In the genomic region with DNA sequence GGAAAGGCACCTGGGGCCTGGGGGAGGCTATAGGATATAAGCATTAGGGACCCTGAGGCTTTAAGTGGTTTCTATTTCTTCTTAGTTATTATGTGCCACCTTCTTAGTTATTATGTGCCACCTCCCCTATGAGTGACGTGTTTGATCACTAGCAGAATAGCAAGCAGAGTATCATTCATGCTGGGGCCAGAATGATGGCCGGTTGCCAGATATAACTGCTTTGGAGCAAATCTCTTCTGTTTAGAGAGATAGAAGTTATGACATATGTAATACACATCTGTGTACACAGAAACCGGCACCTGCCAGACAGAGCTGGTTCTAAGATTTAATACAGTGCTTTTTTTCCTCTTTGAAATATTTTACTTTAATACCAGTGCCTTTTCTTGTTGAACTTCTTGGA, we compare ENCODE assay signal across 23 cellular contexts. TPM values are rescaled to one million over a fixed set of nuclear protein-coding genes. Genes with fewer than 3 reads are reported as not detected.
DNase-seq lines count a peak whose midpoint lies in the region; ATAC-seq lines count a peak whose summit lies in the region.
"Had no signal": no experiment of that assay in that cellular context is flagged by ENCODE, and none has a peak within 500 bp of the region (broad histone marks: within the 10 kb centered on the region; RNA-seq: fewer than 3 reads in every experiment).

No MANE protein-coding gene starts in this region.

- DNase-seq in NCI-H1417 (lab: John Stamatoyannopoulos, UW), result peak in 2 of 3 experiments; percentile 25 to 73
- DNase-seq in NCI-H1417 treated with DMSO at 0.1 percent for 48 hours (lab: John Stamatoyannopoulos, UW), result no peak
- DNase-seq in NCI-H2171 treated with DMSO at 0.1 percent for 48 hours (lab: John Stamatoyannopoulos, UW), result peak; percentile 81
- DNase-seq in smooth muscle cell of the brain vasculature (ENCODE audit: low read depth, low spot score), result peak; percentile 1
- no peak for DNase-seq in activated gamma-delta T cell treated with Interleukin-2 at 50 U/mL for 16 hours
- DNase-seq in central memory CD4-positive, alpha-beta T cell, result no peak
- no peak for DNase-seq in GM03348 (ENCODE audit: low spot score)
- DNase-seq: activated CD4-positive, alpha-beta T cell treated with anti-CD3 and anti-CD28 coated beads, Interleukin-2, amount 10 ng/mL, durations not matched to agents 24 days and 14 days; activated CD8-positive, alpha-beta memory T cell treated with anti-CD3 and anti-CD28 coated beads, Interleukin-2, amount 10 ng/mL, durations not matched to agents 7 days and 5 days; BE2C; Caco-2; erythroblast; GOT3; hypothalamus; NCI-H1436 treated with DMSO at 0.1 percent for 48 hours; NCI-H226; occipital lobe; retina; stimulated activated CD4-positive, alpha-beta T cell treated with anti-CD3 and anti-CD28 coated beads, Interleukin-4, amount 100 ng/mL, for 24 hours; T-helper 2 cell; tibial artery had no signal

- peak; percentile 54 for ATAC-seq in esophagus mucosa
- ATAC-seq: activated CD8-positive, alpha-beta memory T cell treated with anti-CD3 and anti-CD28 coated beads, Interleukin-2, amount 10 ng/mL, durations not matched to agents 7 days and 5 days had no signal

RNA-seq across cellular contexts. Expression of a gene that starts 29.4 kb away (rescaled TPM):
- 8.6 TPM for total RNA-seq in esophagus mucosa
- total RNA-seq: SK-MEL-5 had no signal

Comparison
In these comparisons a context has a peak if more than half of its experiments do, and no peak if none do; other contexts are left out.
1. DNase-seq: peak in NCI-H1417 (2 of 3), NCI-H2171 treated with DMSO at 0.1 percent for 48 hours (single experiment) and smooth muscle cell of the brain vasculature (single experiment); none in NCI-H1417 treated with DMSO at 0.1 percent for 48 hours (single experiment), activated gamma-delta T cell treated with Interleukin-2 at 50 U/mL for 16 hours (single experiment), central memory CD4-positive, alpha-beta T cell (single experiment) and GM03348 (single experiment).